In genomic region chr2:27083410-27084296, GRCh38 we compare ENCODE assay signal across 11 cellular contexts. TPM values are rescaled to one million over a fixed set of nuclear protein-coding genes. Genes with fewer than 3 reads are reported as not detected.
DNase-seq lines count a peak whose midpoint lies in the region; ATAC-seq, FAIRE-seq and TF ChIP-seq lines count a peak whose summit lies in the region.
"Had no signal": no experiment of that assay in that cellular context is flagged by ENCODE, and none has a peak within 500 bp of the region (broad histone marks: within the 10 kb centered on the region; RNA-seq: fewer than 3 reads in every experiment).

No MANE protein-coding gene starts in this region.

- no peak for ATAC-seq in GM23338
- ATAC-seq in HG02973 (IDR thresholded peaks at IDR 0.05; ENCODE audit: unreplicated experiment): no peak
- no peak for ATAC-seq in GM18498 (IDR thresholded peaks at IDR 0.05; ENCODE audit: unreplicated experiment)
- ATAC-seq: mucosa of descending colon had no signal

- TF ChIP-seq CTCF in GM23338 (conservative IDR thresholded peaks at IDR 0.05; ENCODE audit: low read depth in 2 of 2): no peak
- no peak for TF ChIP-seq CTCF in kidney (IDR thresholded peaks at IDR 0.05; ENCODE audit: borderline replicate concordance, extremely low read depth, insufficient read depth)

- no peaks in the 10 kb centered on the region for H4K20me1 ChIP-seq in GM23338 (replicated peaks; ENCODE audit: insufficient read depth)

- H3K9me2 ChIP-seq in GM23338 (ENCODE audit: insufficient read depth): no peaks in the 10 kb centered on the region

- no peak overlapping the region for H2AFZ ChIP-seq in GM23338

- H3K4me1 ChIP-seq in GM23338 (ENCODE audit: insufficient read depth) (peaks cover 15% of the 10 kb centered on the region), NT2/D1 (ENCODE audit: insufficient read depth, insufficient read length) (peaks cover 8% of the 10 kb centered on the region), kidney (ENCODE audit: control insufficient read depth in 1 of 2, insufficient read depth in 1 of 2, low read depth in 1 of 2, low read length in 2 of 2) (peaks cover 5 to 19% of the 10 kb centered on the region in 2 donors)

- H3K4me3 ChIP-seq in GM23338 (no peak overlapping the region), NT2/D1 (ENCODE audit: insufficient read length, low read depth) (no peak overlapping the region), kidney (ENCODE audit: low read length in 2 of 2) (no peak overlapping the region)
- H3K4me3 ChIP-seq: mucosa of descending colon had no signal

- peak overlapping the region; percentile 50 for H3K9ac ChIP-seq in NT2/D1 (ENCODE audit: insufficient read length, low read depth)
- no peak overlapping the region for H3K9ac ChIP-seq in kidney (ENCODE audit: low read length in 2 of 2)

- no peak overlapping the region for H3K4me2 ChIP-seq in GM23338

- peaks cover 40% of the 10 kb centered on the region for H3K4me1 Mint-ChIP-seq in GM23338

- intact Hi-C loops in kidney (cut with DNase I): no loop called here

- H3K27me3 ChIP-seq in GM23338 (ENCODE audit: insufficient read depth) (peaks cover 16% of the 10 kb centered on the region), NT2/D1 (ENCODE audit: insufficient read depth, insufficient read length) (peaks cover 11% of the 10 kb centered on the region)
- H3K27me3 ChIP-seq: dorsolateral prefrontal cortex had no signal

- H3K27ac ChIP-seq in GM23338 (ENCODE audit: low read depth) (no peak overlapping the region), kidney (ENCODE audit: low read depth in 2 of 2, low read length in 2 of 2) (no peak overlapping the region)

- DNase-seq in GM23338 (ENCODE audit: low spot score) (no peak), NT2/D1 (ENCODE audit: low read depth, low spot score) (no peak), kidney (peak; percentile 79)
- DNase-seq in stimulated activated CD4-positive, alpha-beta T cell treated with anti-CD3 and anti-CD28 coated beads, Interleukin-1b, Interleukin-23, amount 100 ng/mL, for 48 hours: no peak
- DNase-seq: NCI-H1436, SHP77 treated with DMSO at 0.1 percent for 48 hours had no signal

- peaks cover 8% of the 10 kb centered on the region; the same call in 1 of the 2 replicates for H3F3A ChIP-seq in GM23338 (replicated peaks; ENCODE audit: low read depth)

- H3K9me3 ChIP-seq in NT2/D1 (ENCODE audit: insufficient read depth, low read length) (no peaks in the 10 kb centered on the region), kidney (ENCODE audit: control insufficient read depth in 1 of 2, low read length in 2 of 2) (no peaks in the 10 kb centered on the region)
- H3K9me3 ChIP-seq: mucosa of descending colon had no signal

- FAIRE-seq in kidney (lab: Jason Lieb, UNC): no peak
- FAIRE-seq: islet of Langerhans had no signal

- H3K9me3 Mint-ChIP-seq in GM23338: no peaks in the 10 kb centered on the region; the same call in 2 of the 3 replicates

- no peaks in the 10 kb centered on the region for H3K36me3 Mint-ChIP-seq in GM23338 (ENCODE audit: low read depth)

- peak overlapping the region; percentile 84 for H3K27ac Mint-ChIP-seq in GM23338

- H3K79me2 ChIP-seq in GM23338 (replicated peaks; ENCODE audit: insufficient read depth): no peaks in the 10 kb centered on the region

- H3K36me3 ChIP-seq in GM23338 (ENCODE audit: insufficient read depth): no peaks in the 10 kb centered on the region
- H3K36me3 ChIP-seq in NT2/D1 (ENCODE audit: insufficient read depth, insufficient read length, low read length): no peaks in the 10 kb centered on the region
- no peaks in the 10 kb centered on the region for H3K36me3 ChIP-seq in kidney (ENCODE audit: control insufficient read depth in 1 of 2, insufficient read depth in 2 of 2, low read length in 2 of 2)

- H3K27me3 Mint-ChIP-seq in GM23338 (ENCODE audit: insufficient read depth, low read depth, poor library complexity): peaks cover 28% of the 10 kb centered on the region

- peak overlapping the region; percentile 21; the same call in 1 of the 3 replicates for H3K4me3 Mint-ChIP-seq in GM23338

TF ChIP-seq in GM23338, 12 proteins besides CTCF, POLR2A, EP300 and RAD21 (continues in another document):
- no peak for TF ChIP-seq REST (IDR thresholded peaks at IDR 0.05; ENCODE audit: unreplicated experiment)
- TF ChIP-seq CREB1 (CRISPR knock-in tag; IDR thresholded peaks at IDR 0.05; ENCODE audit: low read depth): no peak
- TF ChIP-seq EZH2 (IDR thresholded peaks at IDR 0.05; ENCODE audit: low read depth, unreplicated experiment): no peak

RNA-seq across cellular contexts. Expression of gene KHK, which starts 2.9 kb away (rescaled TPM):
- 8.8 and 9.7 TPM in 2 replicates for total RNA-seq in GM23338 (2014; rRNA removed; shearing (Covaris generic))
- polyA plus RNA-seq in GM23338 (2016; fragmentation: Nextera tagmentation; extraction: Ambion mirVana): 8.4 and 9.7 TPM in 2 replicates
- 18.7 TPM for total RNA-seq in kidney
- 538 TPM for polyA plus RNA-seq in kidney (ENCODE audit: insufficient read depth, low read depth, low replicate concordance)

RNA-seq across cellular contexts. Expression of gene EMILIN1, which starts 5.2 kb away (rescaled TPM):
- total RNA-seq in GM23338 (2014; rRNA removed; shearing (Covaris generic)): 4.8 and 15.4 TPM in 2 replicates
- polyA plus RNA-seq in GM23338 (2016; fragmentation: Nextera tagmentation; extraction: Ambion mirVana) (3.2 and 4.5 TPM in 2 replicates), kidney (ENCODE audit: insufficient read depth, low read depth, low replicate concordance) (32.1 TPM)
- 75.2 TPM for total RNA-seq in kidney

RNA-seq across cellular contexts. Expression of gene OST4, which starts 12.2 kb away (rescaled TPM):
- total RNA-seq in GM23338 (2014; rRNA removed; shearing (Covaris generic)): 155 and 226 TPM in 2 replicates
- polyA plus RNA-seq in GM23338 (2016; fragmentation: Nextera tagmentation; extraction: Ambion mirVana): 568 and 617 TPM in 2 replicates
- 260 TPM for total RNA-seq in kidney
- polyA plus RNA-seq in kidney (ENCODE audit: insufficient read depth, low read depth, low replicate concordance): 718 TPM

RNA-seq across cellular contexts. Expression of gene AGBL5, which starts 32.2 kb away (rescaled TPM):
- total RNA-seq in GM23338 (2014; rRNA removed; shearing (Covaris generic)): 31.3 and 32.9 TPM in 2 replicates
- polyA plus RNA-seq in GM23338 (2016; fragmentation: Nextera tagmentation; extraction: Ambion mirVana): 17.9 and 18.5 TPM in 2 replicates
- total RNA-seq in kidney: 36.5 TPM
- 33.4 TPM for polyA plus RNA-seq in kidney (ENCODE audit: insufficient read depth, low read depth, low replicate concordance)

RNA-seq across cellular contexts. Expression of gene CGREF1, which starts 35.3 kb away (rescaled TPM):
- total RNA-seq in GM23338 (2014; rRNA removed; shearing (Covaris generic)): 2.3 and 4.1 TPM in 2 replicates
- 3.5 and 4.5 TPM in 2 replicates for polyA plus RNA-seq in GM23338 (2016; fragmentation: Nextera tagmentation; extraction: Ambion mirVana)
- 3.7 TPM for total RNA-seq in kidney
- 3.8 TPM for polyA plus RNA-seq in kidney (ENCODE audit: insufficient read depth, low read depth, low replicate concordance)
